Comparison of ENCODE assay signal across 17 cellular contexts in the genomic region with DNA sequence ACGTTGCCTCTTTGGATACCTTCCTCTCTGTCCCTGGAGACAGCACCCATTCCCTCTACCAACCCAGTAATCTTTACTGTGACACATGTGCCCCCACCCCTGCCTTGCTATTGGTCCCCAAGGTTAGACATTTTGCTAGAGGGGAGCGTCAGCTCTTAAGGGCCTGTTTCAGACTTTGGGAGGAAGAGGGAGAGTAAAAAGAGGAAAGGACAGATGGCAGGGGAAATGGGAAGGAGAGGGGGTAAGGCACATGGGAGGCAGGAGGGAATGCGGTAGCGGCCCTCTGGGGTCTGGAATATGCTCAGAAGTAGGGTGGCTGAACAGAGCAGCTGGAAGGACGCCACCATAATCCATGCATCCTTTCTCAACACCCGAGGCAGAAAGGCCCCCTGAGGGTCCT. TPM values are rescaled to one million over a fixed set of nuclear protein-coding genes. Genes with fewer than 3 reads are reported as not detected.
A peak's percentile ranks its signal among the peaks of the same experiment; 100 is the strongest.
DNase-seq lines count a peak whose midpoint lies in the region; ATAC-seq and TF ChIP-seq lines count a peak whose summit lies in the region.
"Had no signal": no experiment of that assay in that cellular context is flagged by ENCODE, and none has a peak within 500 bp of the region (broad histone marks: within the 10 kb centered on the region; RNA-seq: fewer than 3 reads in every experiment).

No MANE protein-coding gene starts in this region.

- peak overlapping the region; percentile 18 for H3K4me3 Mint-ChIP-seq in memory B cell
- no peak overlapping the region for H3K4me3 Mint-ChIP-seq in activated CD8-positive, alpha-beta memory T cell treated with anti-CD3 and anti-CD28 coated beads, Interleukin-2, amount 10 ng/mL, durations not matched to agents 7 days and 5 days
- H3K4me3 Mint-ChIP-seq: CD8-positive, alpha-beta memory T cell had no signal

- H3K36me3 Mint-ChIP-seq in memory B cell, result peaks cover 29% of the 10 kb centered on the region
- no peaks in the 10 kb centered on the region for H3K36me3 Mint-ChIP-seq in activated CD8-positive, alpha-beta memory T cell treated with anti-CD3 and anti-CD28 coated beads, Interleukin-2, amount 10 ng/mL, durations not matched to agents 7 days and 5 days
- H3K36me3 Mint-ChIP-seq: CD8-positive, alpha-beta memory T cell had no signal

- H3K4me1 ChIP-seq in left ventricle myocardium inferior (peaks cover 11% of the 10 kb centered on the region), OCI-LY3 (ENCODE audit: low read length) (peaks cover 66% of the 10 kb centered on the region)

- no peak overlapping the region for H3K27ac ChIP-seq in left ventricle myocardium inferior (replicated peaks)
- H3K27ac ChIP-seq in OCI-LY3 (ENCODE audit: low read length), result no peak overlapping the region

- peak overlapping the region; percentile 26; the same call in 1 of the 2 replicates for H3K4me2 ChIP-seq in OCI-LY3 (ENCODE audit: low read length)

- H3K79me2 ChIP-seq in OCI-LY3 (ENCODE audit: low read length), result peaks cover 100% of the 10 kb centered on the region

- H3K36me3 ChIP-seq in left ventricle myocardium inferior (no peaks in the 10 kb centered on the region), OCI-LY3 (replicated peaks; ENCODE audit: low read depth, low read length) (peaks cover 68% of the 10 kb centered on the region)

- peaks cover 53% of the 10 kb centered on the region for H3K4me1 Mint-ChIP-seq in memory B cell
- H3K4me1 Mint-ChIP-seq in activated CD8-positive, alpha-beta memory T cell treated with anti-CD3 and anti-CD28 coated beads, Interleukin-2, amount 10 ng/mL, durations not matched to agents 7 days and 5 days, result no peaks in the 10 kb centered on the region
- H3K4me1 Mint-ChIP-seq: CD8-positive, alpha-beta memory T cell had no signal

- H3K9me3 ChIP-seq in left ventricle myocardium inferior (replicated peaks) (no peaks in the 10 kb centered on the region), OCI-LY3 (ENCODE audit: insufficient read depth, low read length) (no peaks in the 10 kb centered on the region)

- H3K27ac Mint-ChIP-seq in memory B cell, result peak overlapping the region; percentile 87
- H3K27ac Mint-ChIP-seq in activated CD8-positive, alpha-beta memory T cell treated with anti-CD3 and anti-CD28 coated beads, Interleukin-2, amount 10 ng/mL, durations not matched to agents 7 days and 5 days, result no peak overlapping the region
- H3K27ac Mint-ChIP-seq: CD8-positive, alpha-beta memory T cell had no signal

- H3K4me3 ChIP-seq in left ventricle myocardium inferior (no peak overlapping the region), OCI-LY3 (ENCODE audit: low read length) (no peak overlapping the region)

- peak; percentile 31 for ATAC-seq in left ventricle myocardium superior
- no peak for ATAC-seq in memory B cell (ENCODE audit: low read depth)
- ATAC-seq in HG03469 (IDR thresholded peaks at IDR 0.05; ENCODE audit: unreplicated experiment), result no peak
- ATAC-seq in activated CD8-positive, alpha-beta memory T cell treated with anti-CD3 and anti-CD28 coated beads, Interleukin-2, amount 10 ng/mL, durations not matched to agents 7 days and 5 days, result no peak
- ATAC-seq: Panc1 had no signal

- H3K9ac ChIP-seq in OCI-LY3 (ENCODE audit: low read length), result no peak overlapping the region

- H3K9me3 Mint-ChIP-seq in memory B cell, result no peaks in the 10 kb centered on the region
- no peaks in the 10 kb centered on the region for H3K9me3 Mint-ChIP-seq in activated CD8-positive, alpha-beta memory T cell treated with anti-CD3 and anti-CD28 coated beads, Interleukin-2, amount 10 ng/mL, durations not matched to agents 7 days and 5 days (ENCODE audit: low read depth)

- H3K27me3 ChIP-seq in left ventricle myocardium inferior (ENCODE audit: low read depth) (peaks cover 21% of the 10 kb centered on the region), OCI-LY3 (ENCODE audit: low read depth, low read length) (no peaks in the 10 kb centered on the region)

- CTCF ChIA-PET in activated CD8-positive, alpha-beta memory T cell treated with anti-CD3 and anti-CD28 coated beads, Interleukin-2, amount 10 ng/mL, durations not matched to agents 7 days and 5 days (lab: Charles Lee), result interaction anchor here (1.1 to 2.0 kb wide), 2 partner anchors 11 to 57 kb away, joined by 4 read pairs; no protein-coding TSS in a partner anchor

- H3K27me3 Mint-ChIP-seq in memory B cell, result no peaks in the 10 kb centered on the region
- H3K27me3 Mint-ChIP-seq in activated CD8-positive, alpha-beta memory T cell treated with anti-CD3 and anti-CD28 coated beads, Interleukin-2, amount 10 ng/mL, durations not matched to agents 7 days and 5 days, result peaks cover 23% of the 10 kb centered on the region

- H2AFZ ChIP-seq in OCI-LY3 (ENCODE audit: low read depth, low read length), result no peak overlapping the region

- DNase-seq in left ventricle myocardium superior (no peak), left ventricle myocardium inferior (no peak), memory B cell (ENCODE audit: low spot score in 2 of 2) (no peak), NCI-H1436 (lab: John Stamatoyannopoulos, UW) (no peak)
- DNase-seq in activated CD8-positive, alpha-beta memory T cell treated with anti-CD3 and anti-CD28 coated beads, Interleukin-2, amount 10 ng/mL, durations not matched to agents 7 days and 5 days, result no peak
- DNase-seq: AML-193; CD8-positive, alpha-beta memory T cell; EL; HCEC 1CT; NCI-H1417 treated with DMSO at 0.1 percent for 48 hours; NCI-H2081; NCI-H2227 treated with DMSO at 0.1 percent for 48 hours; NCI-H526 treated with DMSO at 0.1 percent for 48 hours; SHP77 treated with DMSO at 0.1 percent for 48 hours had no signal

- intact Hi-C loops in left ventricle myocardium superior (cut with micrococcal nuclease), result no loop called here
- intact Hi-C loops in left ventricle myocardium inferior (cut with micrococcal nuclease), result no loop called here

- peaks cover 97% of the 10 kb centered on the region for H4K20me1 ChIP-seq in OCI-LY3 (ENCODE audit: insufficient read depth, low read length)

- TF ChIP-seq CTCF in left ventricle myocardium inferior (IDR thresholded peaks at IDR 0.05; ENCODE audit: borderline replicate concordance), result no peak
- TF ChIP-seq CTCF in OCI-LY3 (IDR thresholded peaks at IDR 0.05; ENCODE audit: low read depth, low read length), result no peak

RNA-seq across cellular contexts. Expression of a gene that starts 12.2 kb away (rescaled TPM):
- total RNA-seq in left ventricle myocardium superior, result 1.3 TPM
- 1.4 TPM for total RNA-seq in left ventricle myocardium inferior
- not detected for total RNA-seq in activated CD8-positive, alpha-beta memory T cell treated with anti-CD3 and anti-CD28 coated beads, Interleukin-2, amount 10 ng/mL, durations not matched to agents 7 days and 5 days
- total RNA-seq: CD8-positive, alpha-beta memory T cell had no signal

RNA-seq across cellular contexts. Expression of a gene that starts 45.1 kb away (rescaled TPM):
- total RNA-seq in left ventricle myocardium superior (not detected), left ventricle myocardium inferior (not detected)
- not detected for total RNA-seq in activated CD8-positive, alpha-beta memory T cell treated with anti-CD3 and anti-CD28 coated beads, Interleukin-2, amount 10 ng/mL, durations not matched to agents 7 days and 5 days
- total RNA-seq: CD8-positive, alpha-beta memory T cell had no signal
